In the genomic region with DNA sequence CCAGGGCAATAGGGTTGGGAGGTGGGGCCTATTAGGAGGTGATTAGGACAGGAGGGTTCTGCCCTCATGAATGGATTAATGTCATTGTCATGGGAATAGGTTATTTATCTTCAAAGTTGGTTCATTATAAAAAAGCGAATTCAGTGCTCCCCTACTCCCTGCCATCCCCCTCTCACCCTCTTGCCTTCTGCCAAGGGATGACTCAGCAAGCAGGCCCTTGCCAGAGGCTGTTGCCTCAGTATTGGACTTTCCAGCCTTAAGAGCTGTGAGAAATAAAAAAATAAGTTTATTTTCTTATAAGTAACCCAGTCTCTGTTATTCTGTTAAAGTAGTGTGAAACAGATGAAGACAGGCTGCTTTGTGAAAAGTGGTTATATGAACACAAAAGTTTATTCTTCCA, we compare ENCODE assay signal across 33 cellular contexts.
DNase-seq lines count a peak whose midpoint lies in the region; ATAC-seq, FAIRE-seq and TF ChIP-seq lines count a peak whose summit lies in the region.
"Had no signal": no experiment of that assay in that cellular context is flagged by ENCODE, and none has a peak within 500 bp of the region (broad histone marks: within the 10 kb centered on the region; RNA-seq: fewer than 3 reads in every experiment).

No MANE protein-coding gene starts in this region.

- no peak overlapping the region for H3K9ac ChIP-seq in GM23248
- H3K9ac ChIP-seq in H1 (replicated peaks in 1 of 4; ENCODE audit: extremely low read depth in 1 of 4, low read depth in 3 of 4, low read length in 3 of 4) = no peak overlapping the region

- H3K36me3 ChIP-seq in GM23248 (ENCODE audit: low read depth) (no peaks in the 10 kb centered on the region), H1 (ENCODE audit: control insufficient read depth in 2 of 4, insufficient read depth in 4 of 4, low read length in 3 of 4) (no peaks in the 10 kb centered on the region)
- H3K36me3 ChIP-seq: Peyer's patch, transverse colon, WERI-Rb-1 had no signal

- no peaks in the 10 kb centered on the region for H3K27me3 ChIP-seq in GM23248 (replicated peaks; ENCODE audit: insufficient read depth)
- H3K27me3 ChIP-seq in H1 (replicated peaks in 1 of 4; ENCODE audit: control insufficient read depth in 3 of 4, extremely low read depth in 1 of 4, insufficient read depth in 3 of 4, low read length in 3 of 4) = no peaks in the 10 kb centered on the region
- H3K27me3 ChIP-seq: Peyer's patch, transverse colon had no signal

- H2BK15ac ChIP-seq in H1 (ENCODE audit: low read length) = no peak overlapping the region

- H3K27ac ChIP-seq in GM23248 (no peak overlapping the region), H1 (ENCODE audit: low read depth, low read length) (no peak overlapping the region)
- H3K27ac ChIP-seq: Peyer's patch, transverse colon, WERI-Rb-1 had no signal

- in situ Hi-C loops in GM23248 (cut with MboI) = no loop called here

- H3K9me2 ChIP-seq in GM23248 (ENCODE audit: insufficient read depth) = no peaks in the 10 kb centered on the region

- H3K23ac ChIP-seq in H1 (ENCODE audit: insufficient read length) = no peak overlapping the region

- H3K4ac ChIP-seq in H1 (replicated peaks; ENCODE audit: insufficient read length, low read depth, low read length) = no peak overlapping the region

- no peaks in the 10 kb centered on the region for H3K4me1 Mint-ChIP-seq in stimulated activated naive B cell treated with anti-CD40 and anti-IgM and Interleukin-4, amounts not matched to agents 10 μg/mL and 1 μg/mL and 100 μg/mL, for 72 hours
- H3K4me1 Mint-ChIP-seq: activated naive CD8-positive, alpha-beta T cell treated with anti-CD3 and anti-CD28 coated beads, Interleukin-2, amount 10 ng/mL, durations not matched to agents 7 days and 5 days; CD4-positive, CD25-positive, alpha-beta regulatory T cell; endodermal cell; nephron had no signal

- TF ChIP-seq RAD21 in H1 (IDR thresholded peaks at IDR 0.05 in 1 of 2, conservative IDR thresholded peaks at IDR 0.05 in 1 of 2; ENCODE audit: low read depth in 2 of 2, low read length in 2 of 2) = no peak

- H2BK5ac ChIP-seq in H1 (ENCODE audit: low read depth, low read length) = no peak overlapping the region

- H3K79me2 ChIP-seq in GM23248 (ENCODE audit: insufficient read depth) (no peaks in the 10 kb centered on the region), H1 (ENCODE audit: control insufficient read depth in 1 of 2, insufficient read depth in 2 of 2, low read length in 2 of 2) (no peaks in the 10 kb centered on the region)

- no peaks in the 10 kb centered on the region for H3F3A ChIP-seq in GM23248 (ENCODE audit: insufficient read depth)

- peaks cover 4 to 13% of the 10 kb centered on the region in 2 donors for H3K27me3 Mint-ChIP-seq in stimulated activated naive B cell treated with anti-CD40 and anti-IgM and Interleukin-4, amounts not matched to agents 10 μg/mL and 1 μg/mL and 100 μg/mL, for 72 hours
- H3K27me3 Mint-ChIP-seq: activated naive CD8-positive, alpha-beta T cell treated with anti-CD3 and anti-CD28 coated beads, Interleukin-2, amount 10 ng/mL, durations not matched to agents 7 days and 5 days; dendritic cell treated with granulocyte-macrophage colony-stimulating factor and Interleukin-4, amounts not matched to agents 40 ng/mL and 50 ng/mL, for 4 days had no signal

- POLR2A ChIA-PET in H1 (lab: Charles Lee; ENCODE audit: partially characterized antibody) = no interaction called here

- H4K5ac ChIP-seq in H1 (ENCODE audit: insufficient read length, low read depth, low read length) = no peak overlapping the region

- 65 to 88% methylated on average over 1 of the region's 1 CpG for WGBS in GM23248 (ENCODE audit: low coverage in 1 of 2, low lambda C conversion rate in 2 of 2, missing lambda C conversion rate in 2 of 2), 2 experiments
- 67% methylated on average over 1 of the region's 1 CpG; no CpG with 5 or more reads in 1 of the 2 experiments for WGBS in H1 (ENCODE audit: extremely low coverage in 1 of 2, insufficient coverage in 1 of 2, insufficient read length in 1 of 2, insufficient replicate concordance in 2 of 2, low coverage in 1 of 2, low lambda C conversion rate in 2 of 2, missing lambda C conversion rate in 1 of 2), 2 experiments

- ATAC-seq in stimulated activated naive B cell treated with anti-CD40 and anti-IgM and Interleukin-4, amounts not matched to agents 10 μg/mL and 1 μg/mL and 100 μg/mL, for 72 hours (replicated peaks) = no peak
- no peak for ATAC-seq in HG03045 (IDR thresholded peaks at IDR 0.05; ENCODE audit: unreplicated experiment)
- ATAC-seq: esophagus mucosa, mucosa of descending colon had no signal

- CTCF ChIA-PET in H1 (lab: Charles Lee; ENCODE audit: partially characterized antibody) = no interaction called here

- no peak overlapping the region for H4K8ac ChIP-seq in H1 (ENCODE audit: extremely low read depth, insufficient read depth, low read length)

- peaks cover 7 to 9% of the 10 kb centered on the region in 2 donors for H3K9me3 Mint-ChIP-seq in stimulated activated naive B cell treated with anti-CD40 and anti-IgM and Interleukin-4, amounts not matched to agents 10 μg/mL and 1 μg/mL and 100 μg/mL, for 72 hours

- DNase-seq in GM23248 (peak; percentile 20), NCI-H82 (lab: John Stamatoyannopoulos, UW) (peak; percentile 90), H1 (ENCODE audit: low read depth in 1 of 2, low spot score in 2 of 2) (no peak), retinal pigment epithelial cell (ENCODE audit: low read depth) (peak; percentile 20), NK-92 (lab: John Stamatoyannopoulos, UW; ENCODE audit: unreplicated experiment) (no peak)
- no peak for DNase-seq in stimulated activated naive B cell treated with anti-CD40 and anti-IgM and Interleukin-4, amounts not matched to agents 10 μg/mL and 1 μg/mL and 100 μg/mL, for 72 hours
- DNase-seq: activated CD4-positive, alpha-beta T cell treated with anti-CD3 and anti-CD28 coated beads for 48 hours; activated gamma-delta T cell; activated naive CD8-positive, alpha-beta T cell treated with anti-CD3 and anti-CD28 coated beads, Interleukin-2, amount 10 ng/mL, durations not matched to agents 7 days and 5 days; activated T-cell treated with anti-CD3 and anti-CD28 coated beads, Interleukin-2, amount 50 U/mL, for 1 hour; Calu3; CD4-positive, CD25-positive, alpha-beta regulatory T cell; endodermal cell; GOT3; hippocampal formation; mammary epithelial cell; mucosa of descending colon; NCI-H1417 treated with DMSO at 0.1 percent for 48 hours; NCI-H2081 treated with DMSO at 0.1 percent for 48 hours; NCI-H2227 treated with DMSO at 0.1 percent for 48 hours; NCI-H69; Peyer's patch; stimulated activated CD4-positive, alpha-beta T cell treated with anti-CD3 and anti-CD28 coated beads, Interleukin-15, amount 100 ng/mL, for 24 hours; stimulated activated CD4-positive, alpha-beta T cell treated with anti-CD3 and anti-CD28 coated beads, Interleukin-4, amount 100 ng/mL, for 4 hours; SW 1271; T-helper 9 cell; transverse colon; WERI-Rb-1 had no signal

- no peak for TF ChIP-seq CTCF in H1 (IDR thresholded peaks at IDR 0.05; ENCODE audit: control extremely low read depth in 1 of 3, insufficient read depth in 1 of 3, low read depth in 1 of 3, low read length in 3 of 3)
- no peak for TF ChIP-seq CTCF in retinal pigment epithelial cell (conservative IDR thresholded peaks at IDR 0.05; ENCODE audit: low read depth, low read length)

- H3K4me2 ChIP-seq in GM23248 (ENCODE audit: unreplicated experiment) (no peak overlapping the region), H1 (ENCODE audit: insufficient read depth in 1 of 2, low read depth in 2 of 2, low read length in 2 of 2) (no peak overlapping the region)

- H3K56ac ChIP-seq in H1 (replicated peaks; ENCODE audit: insufficient read length, low read depth, low read length) = no peak overlapping the region

- H4K91ac ChIP-seq in H1 (replicated peaks; ENCODE audit: insufficient read length, low read length) = no peak overlapping the region

- H3K9me3 ChIP-seq in GM23248 (ENCODE audit: low read depth) (no peaks in the 10 kb centered on the region), H1 (ENCODE audit: insufficient read depth in 2 of 2, low read depth in 1 of 2, low read length in 1 of 2) (0 out of 4 replicates have a peak, but pooled peaks cover 0 to 4% of the 10 kb centered on the region in 2 experiments)
- H3K9me3 ChIP-seq: mucosa of descending colon, Peyer's patch, transverse colon had no signal

- no peak overlapping the region for H3K18ac ChIP-seq in H1 (ENCODE audit: extremely low read depth, low read length)

- TF ChIP-seq POLR2A in H1 (IDR thresholded peaks at IDR 0.05; ENCODE audit: control extremely low read depth in 1 of 2, low read depth in 2 of 2, low read length in 2 of 2) = no peak

- no peak overlapping the region for H2BK12ac ChIP-seq in H1 (ENCODE audit: low read depth, low read length)

- TF ChIP-seq EP300 in H1 (IDR thresholded peaks at IDR 0.05; ENCODE audit: borderline replicate concordance in 1 of 2, low read depth in 2 of 2, low read length in 2 of 2) = no peak

- no peaks in the 10 kb centered on the region for H3K79me1 ChIP-seq in H1 (ENCODE audit: low read depth, low read length)

- H3K4me3 ChIP-seq in GM23248 (no peak overlapping the region), H1 (ENCODE audit: extremely low read depth in 1 of 4, insufficient read depth in 2 of 4, low read depth in 3 of 4, low read length in 4 of 4) (no peak overlapping the region), retinal pigment epithelial cell (ENCODE audit: low read length) (no peak overlapping the region)
- H3K4me3 ChIP-seq: mucosa of descending colon, Peyer's patch, transverse colon had no signal

- H2AK5ac ChIP-seq in H1 (ENCODE audit: low read depth, low read length) = no peak overlapping the region

- no peak for FAIRE-seq in H1 (lab: Jason Lieb, UNC)
- FAIRE-seq: GM19239 had no signal

- H2BK120ac ChIP-seq in H1 (replicated peaks; ENCODE audit: low read depth, low read length) = no peak overlapping the region

- H3K14ac ChIP-seq in H1 (ENCODE audit: insufficient read length) = no peak overlapping the region

- H3K27ac Mint-ChIP-seq in stimulated activated naive B cell treated with anti-CD40 and anti-IgM and Interleukin-4, amounts not matched to agents 10 μg/mL and 1 μg/mL and 100 μg/mL, for 72 hours = no peak overlapping the region
- H3K27ac Mint-ChIP-seq: activated naive CD8-positive, alpha-beta T cell treated with anti-CD3 and anti-CD28 coated beads, Interleukin-2, amount 10 ng/mL, durations not matched to agents 7 days and 5 days; CD4-positive, CD25-positive, alpha-beta regulatory T cell; dendritic cell treated with granulocyte-macrophage colony-stimulating factor and Interleukin-4, amounts not matched to agents 40 ng/mL and 50 ng/mL, for 4 days; endodermal cell; nephron had no signal

- H3K4me3 Mint-ChIP-seq in stimulated activated naive B cell treated with anti-CD40 and anti-IgM and Interleukin-4, amounts not matched to agents 10 μg/mL and 1 μg/mL and 100 μg/mL, for 72 hours = no peak overlapping the region
- H3K4me3 Mint-ChIP-seq: activated naive CD8-positive, alpha-beta T cell treated with anti-CD3 and anti-CD28 coated beads, Interleukin-2, amount 10 ng/mL, durations not matched to agents 7 days and 5 days; CD4-positive, CD25-positive, alpha-beta regulatory T cell; dendritic cell treated with granulocyte-macrophage colony-stimulating factor and Interleukin-4, amounts not matched to agents 40 ng/mL and 50 ng/mL, for 4 days; endodermal cell; nephron had no signal

- H2AFZ ChIP-seq in GM23248 (no peak overlapping the region), H1 (ENCODE audit: low read length) (no peak overlapping the region)

- no peak overlapping the region for H2BK20ac ChIP-seq in H1 (ENCODE audit: low read length)

- H4K20me1 ChIP-seq in GM23248 (ENCODE audit: insufficient read depth) = no peaks in the 10 kb centered on the region
- H4K20me1 ChIP-seq in H1 (replicated peaks in 1 of 2; ENCODE audit: control insufficient read depth in 1 of 2, insufficient read depth in 2 of 2, low read length in 2 of 2) = no peaks in the 10 kb centered on the region

- no peaks in the 10 kb centered on the region for H3K4me1 ChIP-seq in GM23248 (ENCODE audit: insufficient read depth)
- H3K4me1 ChIP-seq in H1 (replicated peaks in 1 of 4; ENCODE audit: control insufficient read depth in 3 of 4, insufficient read depth in 4 of 4, low read length in 3 of 4) = no peaks in the 10 kb centered on the region
- H3K4me1 ChIP-seq: Peyer's patch, transverse colon had no signal

- H3K36me3 Mint-ChIP-seq in stimulated activated naive B cell treated with anti-CD40 and anti-IgM and Interleukin-4, amounts not matched to agents 10 μg/mL and 1 μg/mL and 100 μg/mL, for 72 hours = no peaks in the 10 kb centered on the region
- H3K36me3 Mint-ChIP-seq: activated naive CD8-positive, alpha-beta T cell treated with anti-CD3 and anti-CD28 coated beads, Interleukin-2, amount 10 ng/mL, durations not matched to agents 7 days and 5 days; CD4-positive, CD25-positive, alpha-beta regulatory T cell had no signal

- H3K23me2 ChIP-seq in H1 (ENCODE audit: low read depth, low read length) = no peaks in the 10 kb centered on the region

Comparison
In these comparisons a context has a peak if more than half of its experiments do, and no peak if none do; other contexts are left out.
1. DNase-seq: peak in GM23248 (single experiment), NCI-H82 (single experiment) and retinal pigment epithelial cell (single experiment); none in H1 (0 of 2), NK-92 (single experiment) and stimulated activated naive B cell treated with anti-CD40 and anti-IgM and Interleukin-4, amounts not matched to agents 10 μg/mL and 1 μg/mL and 100 μg/mL, for 72 hours (single experiment).